Comparison of ENCODE assay signal across 2 cellular contexts in the genomic region with DNA sequence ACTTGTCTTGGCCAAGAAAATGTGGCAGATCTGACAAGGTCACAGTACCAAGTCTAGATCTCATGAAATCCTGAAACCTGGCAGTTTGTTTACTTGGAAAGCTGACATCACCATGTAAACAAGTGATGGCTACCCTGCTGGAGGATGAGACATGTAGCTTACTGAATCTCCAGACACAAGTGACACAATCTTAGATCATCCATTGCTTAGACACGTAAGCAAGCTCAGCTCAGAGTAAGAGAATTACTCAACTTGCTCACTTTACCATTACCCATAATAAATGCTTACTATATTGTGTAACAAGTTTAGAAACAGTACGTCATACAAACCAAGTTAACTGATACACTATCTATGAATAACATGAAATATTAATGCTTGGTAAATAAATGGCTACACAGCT.
TF ChIP-seq lines count a peak whose summit lies in the region.

No MANE protein-coding gene starts in this region.

TF ChIP-seq in A549, 52 proteins besides CTCF, POLR2A, EP300 and RAD21 (continued from another document):
- TF ChIP-seq, protein P1, sequence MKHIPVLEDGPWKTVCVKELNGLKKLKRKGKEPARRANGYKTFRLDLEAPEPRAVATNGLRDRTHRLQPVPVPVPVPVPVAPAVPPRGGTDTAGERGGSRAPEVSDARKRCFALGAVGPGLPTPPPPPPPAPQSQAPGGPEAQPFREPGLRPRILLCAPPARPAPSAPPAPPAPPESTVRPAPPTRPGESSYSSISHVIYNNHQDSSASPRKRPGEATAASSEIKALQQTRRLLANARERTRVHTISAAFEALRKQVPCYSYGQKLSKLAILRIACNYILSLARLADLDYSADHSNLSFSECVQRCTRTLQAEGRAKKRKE (CRISPR knock-in tag; IDR thresholded peaks at IDR 0.05; ENCODE audit: low read depth): no peak
- TF ChIP-seq CBX2 (IDR thresholded peaks at IDR 0.05; ENCODE audit: borderline replicate concordance, low read depth) (no peak), EHF (CRISPR knock-in tag; IDR thresholded peaks at IDR 0.05) (no peak), JUNB (IDR thresholded peaks at IDR 0.05) (peak; percentile 87), RCOR1 (IDR thresholded peaks at IDR 0.05; ENCODE audit: low read depth, low read length) (no peak), MAFK (IDR thresholded peaks at IDR 0.05; ENCODE audit: partially characterized antibody) (peak; percentile 17), EHMT2 (IDR thresholded peaks at IDR 0.05; ENCODE audit: low read depth) (no peak), BHLHE40 (IDR thresholded peaks at IDR 0.05; ENCODE audit: low read depth, low read length) (no peak), CHD4 (IDR thresholded peaks at IDR 0.05; ENCODE audit: borderline replicate concordance) (no peak), MYC (IDR thresholded peaks at IDR 0.05; ENCODE audit: borderline replicate concordance, low read length) (no peak), NPAS2 (CRISPR knock-in tag; IDR thresholded peaks at IDR 0.05; ENCODE audit: borderline replicate concordance) (no peak), RARB (CRISPR knock-in tag; IDR thresholded peaks at IDR 0.05) (no peak), ZC3H11A (IDR thresholded peaks at IDR 0.05) (no peak), POLR2AphosphoS2 (conservative IDR thresholded peaks at IDR 0.05; ENCODE audit: low read length) (no peak), HOXB13 (CRISPR knock-in tag; IDR thresholded peaks at IDR 0.05; ENCODE audit: low read depth) (no peak), HDAC2 (IDR thresholded peaks at IDR 0.05) (no peak), PHF8 (IDR thresholded peaks at IDR 0.05; ENCODE audit: borderline replicate concordance, low read depth) (no peak), ZSCAN20 (CRISPR knock-in tag; IDR thresholded peaks at IDR 0.05) (no peak), FOSL2 (IDR thresholded peaks at IDR 0.05) (peak; percentile 78; the same call in 1 of the 2 replicates), FOSL2 (CRISPR knock-in tag; IDR thresholded peaks at IDR 0.05) (peak; percentile 93), MAZ (IDR thresholded peaks at IDR 0.05; ENCODE audit: borderline replicate concordance, low read depth, low read length) (no peak), FOXS1 (CRISPR knock-in tag; IDR thresholded peaks at IDR 0.05) (no peak), HEYL (CRISPR knock-in tag; IDR thresholded peaks at IDR 0.05) (no peak)
- TF ChIP-seq, protein P2, sequence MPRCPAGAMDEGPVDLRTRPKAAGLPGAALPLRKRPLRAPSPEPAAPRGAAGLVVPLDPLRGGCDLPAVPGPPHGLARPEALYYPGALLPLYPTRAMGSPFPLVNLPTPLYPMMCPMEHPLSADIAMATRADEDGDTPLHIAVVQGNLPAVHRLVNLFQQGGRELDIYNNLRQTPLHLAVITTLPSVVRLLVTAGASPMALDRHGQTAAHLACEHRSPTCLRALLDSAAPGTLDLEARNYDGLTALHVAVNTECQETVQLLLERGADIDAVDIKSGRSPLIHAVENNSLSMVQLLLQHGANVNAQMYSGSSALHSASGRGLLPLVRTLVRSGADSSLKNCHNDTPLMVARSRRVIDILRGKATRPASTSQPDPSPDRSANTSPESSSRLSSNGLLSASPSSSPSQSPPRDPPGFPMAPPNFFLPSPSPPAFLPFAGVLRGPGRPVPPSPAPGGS (IDR thresholded peaks at IDR 0.05): peak; percentile 61; the same call in 1 of the 3 replicates
- TF ChIP-seq, protein P3, sequence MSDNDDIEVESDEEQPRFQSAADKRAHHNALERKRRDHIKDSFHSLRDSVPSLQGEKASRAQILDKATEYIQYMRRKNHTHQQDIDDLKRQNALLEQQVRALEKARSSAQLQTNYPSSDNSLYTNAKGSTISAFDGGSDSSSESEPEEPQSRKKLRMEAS (IDR thresholded peaks at IDR 0.05): peak; percentile 46

TF ChIP-seq in HEK293, 187 proteins besides CTCF, POLR2A, EP300 and RAD21 (continued from another document and continues in another):
- TF ChIP-seq, protein P4, sequence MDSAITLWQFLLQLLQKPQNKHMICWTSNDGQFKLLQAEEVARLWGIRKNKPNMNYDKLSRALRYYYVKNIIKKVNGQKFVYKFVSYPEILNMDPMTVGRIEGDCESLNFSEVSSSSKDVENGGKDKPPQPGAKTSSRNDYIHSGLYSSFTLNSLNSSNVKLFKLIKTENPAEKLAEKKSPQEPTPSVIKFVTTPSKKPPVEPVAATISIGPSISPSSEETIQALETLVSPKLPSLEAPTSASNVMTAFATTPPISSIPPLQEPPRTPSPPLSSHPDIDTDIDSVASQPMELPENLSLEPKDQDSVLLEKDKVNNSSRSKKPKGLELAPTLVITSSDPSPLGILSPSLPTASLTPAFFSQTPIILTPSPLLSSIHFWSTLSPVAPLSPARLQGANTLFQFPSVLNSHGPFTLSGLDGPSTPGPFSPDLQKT (IDR thresholded peaks at IDR 0.05; ENCODE audit: borderline replicate concordance, low read depth, low read length): no peak
- TF ChIP-seq ZNF133 (tag by site-specific recombination; IDR thresholded peaks at IDR 0.05): no peak
- TF ChIP-seq, protein P5, sequence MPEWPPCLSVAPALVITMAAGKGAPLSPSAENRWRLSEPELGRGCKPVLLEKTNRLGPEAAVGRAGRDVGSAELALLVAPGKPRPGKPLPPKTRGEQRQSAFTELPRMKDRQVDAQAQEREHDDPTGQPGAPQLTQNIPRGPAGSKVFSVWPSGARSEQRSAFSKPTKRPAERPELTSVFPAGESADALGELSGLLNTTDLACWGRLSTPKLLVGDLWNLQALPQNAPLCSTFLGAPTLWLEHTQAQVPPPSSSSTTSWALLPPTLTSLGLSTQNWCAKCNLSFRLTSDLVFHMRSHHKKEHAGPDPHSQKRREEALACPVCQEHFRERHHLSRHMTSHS (tag by site-specific recombination; IDR thresholded peaks at IDR 0.05): no peak
- TF ChIP-seq, protein P6, sequence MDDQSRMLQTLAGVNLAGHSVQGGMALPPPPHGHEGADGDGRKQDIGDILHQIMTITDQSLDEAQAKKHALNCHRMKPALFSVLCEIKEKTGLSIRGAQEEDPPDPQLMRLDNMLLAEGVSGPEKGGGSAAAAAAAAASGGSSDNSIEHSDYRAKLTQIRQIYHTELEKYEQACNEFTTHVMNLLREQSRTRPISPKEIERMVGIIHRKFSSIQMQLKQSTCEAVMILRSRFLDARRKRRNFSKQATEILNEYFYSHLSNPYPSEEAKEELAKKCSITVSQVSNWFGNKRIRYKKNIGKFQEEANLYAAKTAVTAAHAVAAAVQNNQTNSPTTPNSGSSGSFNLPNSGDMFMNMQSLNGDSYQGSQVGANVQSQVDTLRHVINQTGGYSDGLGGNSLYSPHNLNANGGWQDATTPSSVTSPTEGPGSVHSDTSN (CRISPR knock-in tag; IDR thresholded peaks at IDR 0.05): no peak
- no peak for TF ChIP-seq ZNF747 (tag by site-specific recombination; IDR thresholded peaks at IDR 0.05)
- TF ChIP-seq OSR2 (tag by site-specific recombination; IDR thresholded peaks at IDR 0.05): no peak
- no peak for TF ChIP-seq EGR2 (tag by site-specific recombination; IDR thresholded peaks at IDR 0.05; ENCODE audit: low read depth)
- TF ChIP-seq, protein P7, sequence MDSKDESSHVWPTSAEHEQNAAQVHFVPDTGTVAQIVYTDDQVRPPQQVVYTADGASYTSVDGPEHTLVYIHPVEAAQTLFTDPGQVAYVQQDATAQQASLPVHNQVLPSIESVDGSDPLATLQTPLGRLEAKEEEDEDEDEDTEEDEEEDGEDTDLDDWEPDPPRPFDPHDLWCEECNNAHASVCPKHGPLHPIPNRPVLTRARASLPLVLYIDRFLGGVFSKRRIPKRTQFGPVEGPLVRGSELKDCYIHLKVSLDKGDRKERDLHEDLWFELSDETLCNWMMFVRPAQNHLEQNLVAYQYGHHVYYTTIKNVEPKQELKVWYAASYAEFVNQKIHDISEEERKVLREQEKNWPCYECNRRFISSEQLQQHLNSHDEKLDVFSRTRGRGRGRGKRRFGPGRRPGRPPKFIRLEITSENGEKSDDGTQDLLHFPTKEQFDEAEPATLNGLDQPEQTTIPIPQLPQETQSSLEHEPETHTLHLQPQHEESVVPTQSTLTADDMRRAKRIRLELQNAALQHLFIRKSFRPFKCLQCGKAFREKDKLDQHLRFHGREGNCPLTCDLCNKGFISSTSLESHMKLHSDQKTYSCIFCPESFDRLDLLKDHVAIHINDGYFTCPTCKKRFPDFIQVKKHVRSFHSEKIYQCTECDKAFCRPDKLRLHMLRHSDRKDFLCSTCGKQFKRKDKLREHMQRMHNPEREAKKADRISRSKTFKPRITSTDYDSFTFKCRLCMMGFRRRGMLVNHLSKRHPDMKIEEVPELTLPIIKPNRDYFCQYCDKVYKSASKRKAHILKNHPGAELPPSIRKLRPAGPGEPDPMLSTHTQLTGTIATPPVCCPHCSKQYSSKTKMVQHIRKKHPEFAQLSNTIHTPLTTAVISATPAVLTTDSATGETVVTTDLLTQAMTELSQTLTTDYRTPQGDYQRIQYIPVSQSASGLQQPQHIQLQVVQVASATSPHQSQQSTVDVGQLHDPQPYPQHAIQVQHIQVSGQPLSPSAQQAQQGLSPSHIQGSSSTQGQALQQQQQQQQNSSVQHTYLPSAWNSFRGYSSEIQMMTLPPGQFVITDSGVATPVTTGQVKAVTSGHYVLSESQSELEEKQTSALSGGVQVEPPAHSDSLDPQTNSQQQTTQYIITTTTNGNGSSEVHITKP (tag by site-specific recombination; IDR thresholded peaks at IDR 0.05): 0 out of 2 replicates have a peak, but pooled peaks have one; percentile 13
- TF ChIP-seq, protein P8, sequence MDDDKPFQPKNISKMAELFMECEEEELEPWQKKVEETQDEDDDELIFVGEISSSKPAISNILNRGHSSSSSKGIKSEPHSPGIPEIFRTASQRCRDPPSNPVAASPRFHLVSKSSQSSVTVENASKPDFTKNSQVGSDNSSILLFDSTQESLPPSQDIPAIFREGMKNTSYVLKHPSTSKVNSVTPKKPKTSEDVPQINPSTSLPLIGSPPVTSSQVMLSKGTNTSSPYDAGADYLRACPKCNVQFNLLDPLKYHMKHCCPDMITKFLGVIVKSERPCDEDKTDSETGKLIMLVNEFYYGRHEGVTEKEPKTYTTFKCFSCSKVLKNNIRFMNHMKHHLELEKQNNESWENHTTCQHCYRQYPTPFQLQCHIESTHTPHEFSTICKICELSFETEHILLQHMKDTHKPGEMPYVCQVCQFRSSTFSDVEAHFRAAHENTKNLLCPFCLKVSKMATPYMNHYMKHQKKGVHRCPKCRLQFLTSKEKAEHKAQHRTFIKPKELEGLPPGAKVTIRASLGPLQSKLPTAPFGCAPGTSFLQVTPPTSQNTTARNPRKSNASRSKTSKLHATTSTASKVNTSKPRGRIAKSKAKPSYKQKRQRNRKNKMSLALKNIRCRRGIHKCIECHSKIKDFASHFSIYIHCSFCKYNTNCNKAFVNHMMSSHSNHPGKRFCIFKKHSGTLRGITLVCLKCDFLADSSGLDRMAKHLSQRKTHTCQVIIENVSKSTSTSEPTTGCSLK (tag by site-specific recombination; IDR thresholded peaks at IDR 0.05): no peak
- peak; percentile 95 for TF ChIP-seq ZNF629 (tag by site-specific recombination; IDR thresholded peaks at IDR 0.05)
- TF ChIP-seq ZNF146 (tag by site-specific recombination; IDR thresholded peaks at IDR 0.05): no peak
- peak; percentile 91 for TF ChIP-seq ZBTB21 (tag by site-specific recombination; IDR thresholded peaks at IDR 0.05)
- TF ChIP-seq ZNF660 (tag by site-specific recombination; IDR thresholded peaks at IDR 0.05): 0 out of 2 replicates have a peak, but pooled peaks have one; percentile 53
- TF ChIP-seq ZSCAN16 (tag by site-specific recombination; IDR thresholded peaks at IDR 0.05): no peak
- no peak for TF ChIP-seq ZBTB48 (tag by site-specific recombination; IDR thresholded peaks at IDR 0.05)
- TF ChIP-seq, protein P9, sequence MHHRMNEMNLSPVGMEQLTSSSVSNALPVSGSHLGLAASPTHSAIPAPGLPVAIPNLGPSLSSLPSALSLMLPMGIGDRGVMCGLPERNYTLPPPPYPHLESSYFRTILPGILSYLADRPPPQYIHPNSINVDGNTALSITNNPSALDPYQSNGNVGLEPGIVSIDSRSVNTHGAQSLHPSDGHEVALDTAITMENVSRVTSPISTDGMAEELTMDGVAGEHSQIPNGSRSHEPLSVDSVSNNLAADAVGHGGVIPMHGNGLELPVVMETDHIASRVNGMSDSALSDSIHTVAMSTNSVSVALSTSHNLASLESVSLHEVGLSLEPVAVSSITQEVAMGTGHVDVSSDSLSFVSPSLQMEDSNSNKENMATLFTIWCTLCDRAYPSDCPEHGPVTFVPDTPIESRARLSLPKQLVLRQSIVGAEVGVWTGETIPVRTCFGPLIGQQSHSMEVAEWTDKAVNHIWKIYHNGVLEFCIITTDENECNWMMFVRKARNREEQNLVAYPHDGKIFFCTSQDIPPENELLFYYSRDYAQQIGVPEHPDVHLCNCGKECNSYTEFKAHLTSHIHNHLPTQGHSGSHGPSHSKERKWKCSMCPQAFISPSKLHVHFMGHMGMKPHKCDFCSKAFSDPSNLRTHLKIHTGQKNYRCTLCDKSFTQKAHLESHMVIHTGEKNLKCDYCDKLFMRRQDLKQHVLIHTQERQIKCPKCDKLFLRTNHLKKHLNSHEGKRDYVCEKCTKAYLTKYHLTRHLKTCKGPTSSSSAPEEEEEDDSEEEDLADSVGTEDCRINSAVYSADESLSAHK (tag by site-specific recombination; IDR thresholded peaks at IDR 0.05): no peak
- TF ChIP-seq ZNF48 (tag by site-specific recombination; IDR thresholded peaks at IDR 0.05): no peak
- TF ChIP-seq, protein P10, sequence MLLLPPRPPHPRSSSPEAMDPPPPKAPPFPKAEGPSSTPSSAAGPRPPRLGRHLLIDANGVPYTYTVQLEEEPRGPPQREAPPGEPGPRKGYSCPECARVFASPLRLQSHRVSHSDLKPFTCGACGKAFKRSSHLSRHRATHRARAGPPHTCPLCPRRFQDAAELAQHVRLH (tag by site-specific recombination; IDR thresholded peaks at IDR 0.05): no peak
- TF ChIP-seq ZNF837 (tag by site-specific recombination; IDR thresholded peaks at IDR 0.05): no peak
- TF ChIP-seq RBAK (tag by site-specific recombination; IDR thresholded peaks at IDR 0.05): no peak
- no peak for TF ChIP-seq ZNF544 (tag by site-specific recombination; IDR thresholded peaks at IDR 0.05)
- TF ChIP-seq PRDM1 (tag by site-specific recombination; IDR thresholded peaks at IDR 0.05): no peak
- no peak for TF ChIP-seq OVOL3 (tag by site-specific recombination; IDR thresholded peaks at IDR 0.05)
- TF ChIP-seq KLF9 (tag by site-specific recombination; IDR thresholded peaks at IDR 0.05; ENCODE audit: low read depth): no peak
- TF ChIP-seq ZNF19 (tag by site-specific recombination; IDR thresholded peaks at IDR 0.05; ENCODE audit: low read depth): no peak
- no peak for TF ChIP-seq GLIS1 (tag by site-specific recombination; IDR thresholded peaks at IDR 0.05)
- no peak for TF ChIP-seq ZNF596 (tag by site-specific recombination; IDR thresholded peaks at IDR 0.05)
- TF ChIP-seq, protein P11, sequence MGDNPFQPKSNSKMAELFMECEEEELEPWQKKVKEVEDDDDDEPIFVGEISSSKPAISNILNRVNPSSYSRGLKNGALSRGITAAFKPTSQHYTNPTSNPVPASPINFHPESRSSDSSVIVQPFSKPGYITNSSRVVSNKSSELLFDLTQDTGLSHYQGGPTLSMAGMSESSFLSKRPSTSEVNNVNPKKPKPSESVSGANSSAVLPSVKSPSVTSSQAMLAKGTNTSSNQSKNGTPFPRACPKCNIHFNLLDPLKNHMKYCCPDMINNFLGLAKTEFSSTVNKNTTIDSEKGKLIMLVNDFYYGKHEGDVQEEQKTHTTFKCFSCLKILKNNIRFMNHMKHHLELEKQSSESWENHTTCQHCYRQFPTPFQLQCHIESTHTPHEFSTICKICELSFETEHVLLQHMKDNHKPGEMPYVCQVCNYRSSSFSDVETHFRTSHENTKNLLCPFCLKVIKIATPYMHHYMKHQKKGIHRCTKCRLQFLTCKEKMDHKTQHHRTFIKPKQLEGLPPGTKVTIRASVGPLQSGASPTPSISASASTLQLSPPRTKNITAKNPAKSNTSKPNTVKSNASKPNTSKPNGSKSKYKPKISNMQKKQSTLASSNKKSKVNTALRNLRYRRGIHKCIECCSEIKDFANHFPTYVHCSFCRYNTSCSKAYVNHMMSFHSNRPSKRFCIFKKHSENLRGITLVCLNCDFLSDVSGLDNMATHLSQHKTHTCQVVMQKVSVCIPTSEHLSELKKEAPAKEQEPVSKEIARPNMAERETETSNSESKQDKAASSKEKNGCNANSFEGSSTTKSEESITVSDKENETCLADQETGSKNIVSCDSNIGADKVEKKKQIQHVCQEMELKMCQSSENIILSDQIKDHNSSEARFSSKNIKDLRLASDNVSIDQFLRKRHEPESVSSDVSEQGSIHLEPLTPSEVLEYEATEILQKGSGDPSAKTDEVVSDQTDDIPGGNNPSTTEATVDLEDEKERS (tag by site-specific recombination; IDR thresholded peaks at IDR 0.05): 0 out of 2 replicates have a peak, but pooled peaks have one; percentile 31
